Comparison of ENCODE assay signal across 7 cellular contexts in genomic region chr2:30068067-30068466, GRCh38.
"Had no signal": no experiment of that assay in that cellular context is flagged by ENCODE, and none has a peak within 500 bp of the region (broad histone marks: within the 10 kb centered on the region; RNA-seq: fewer than 3 reads in every experiment).

No MANE protein-coding gene starts in this region.

- H3K4me3 ChIP-seq: GM23338 had no signal

- H2AFZ ChIP-seq: GM23338 had no signal

- ATAC-seq: GM23338 had no signal

- FAIRE-seq: H1, H54, HTR-8/SVneo had no signal

- DNase-seq: H9, HCEC 1CT, KBM-7 had no signal

- H3K4me2 ChIP-seq: GM23338 had no signal
